ENCODE assay signal across 15 cellular contexts in the genomic region with DNA sequence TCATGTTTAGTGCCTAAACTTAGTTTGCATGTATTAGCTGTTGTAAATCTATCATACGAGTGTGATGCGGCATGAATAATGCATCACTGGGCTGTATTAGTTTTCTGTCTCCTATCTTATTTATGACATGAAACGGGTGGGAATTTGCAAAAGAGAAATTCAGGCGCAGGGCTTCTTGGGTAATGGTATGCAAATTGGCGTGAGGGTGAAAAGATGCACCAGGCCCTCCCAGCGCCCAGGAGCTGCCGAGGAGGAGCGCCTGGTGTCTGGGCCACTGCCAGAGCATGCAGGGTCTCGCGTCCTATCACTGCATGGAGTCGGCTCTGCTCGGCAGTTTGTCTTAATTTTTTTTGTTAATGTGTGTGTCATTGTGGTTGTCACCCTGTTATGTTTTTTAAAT.
A peak's percentile ranks its signal among the peaks of the same experiment; 100 is the strongest.
DNase-seq lines count a peak whose midpoint lies in the region; ATAC-seq and TF ChIP-seq lines count a peak whose summit lies in the region.
"Had no signal": no experiment of that assay in that cellular context is flagged by ENCODE, and none has a peak within 500 bp of the region (broad histone marks: within the 10 kb centered on the region; RNA-seq: fewer than 3 reads in every experiment).

No MANE protein-coding gene starts in this region.

- CTCF ChIA-PET in activated B cell treated with CpG ODN at 0.5 μM for 24 hours (lab: Charles Lee) = interaction anchor here (1.5 kb wide), 1 partner anchor 11 kb away, joined by 4 read pairs; no protein-coding TSS in a partner anchor

- H3K27me3 Mint-ChIP-seq in activated B cell treated with CpG ODN at 0.5 μM for 24 hours = no peaks in the 10 kb centered on the region
- peaks cover 6% of the 10 kb centered on the region for H3K27me3 Mint-ChIP-seq in neural progenitor cell (ENCODE audit: insufficient read depth, low read depth)

- H3K9ac ChIP-seq in BLaER1 (peak overlapping the region; percentile 56), neural progenitor cell (no peak overlapping the region)

- ATAC-seq in activated B cell treated with CpG ODN at 0.5 μM for 24 hours (ENCODE audit: low read depth) = peak; percentile 21
- ATAC-seq in GM21515 (IDR thresholded peaks at IDR 0.05; ENCODE audit: unreplicated experiment) = no peak

- POLR2A ChIA-PET in activated B cell treated with CpG ODN at 0.5 μM for 24 hours (lab: Charles Lee) = no interaction called here

- H3K27me3 ChIP-seq in BLaER1 (no peaks in the 10 kb centered on the region), neural progenitor cell (no peaks in the 10 kb centered on the region)

- no peaks in the 10 kb centered on the region for H3K9me3 Mint-ChIP-seq in activated B cell treated with CpG ODN at 0.5 μM for 24 hours
- H3K9me3 Mint-ChIP-seq in neural progenitor cell = no peaks in the 10 kb centered on the region
- H3K9me3 Mint-ChIP-seq: T-helper 1 cell treated with Interleukin-12 subunit alpha and Interleukin-12 subunit beta and Interleukin-4 antibody, amounts not matched to agents 30 μg/mL and 1 μg/mL, for 36 hours had no signal

- H3K36me3 Mint-ChIP-seq in activated B cell treated with CpG ODN at 0.5 μM for 24 hours (ENCODE audit: low read depth) (no peaks in the 10 kb centered on the region), neural progenitor cell (peaks cover 6% of the 10 kb centered on the region)

- H3K27ac ChIP-seq in BLaER1 (peak overlapping the region; percentile 88), neural progenitor cell (no peak overlapping the region)
- H3K27ac ChIP-seq: C4-2B, HL-60 had no signal

- peak; percentile 48 for DNase-seq in NCI-H1048 (lab: John Stamatoyannopoulos, UW)
- no peak for DNase-seq in activated B cell treated with CpG ODN at 0.5 μM for 24 hours
- no peak for DNase-seq in neural progenitor cell (ENCODE audit: low spot score)
- DNase-seq in cerebellar cortex (ENCODE audit: low spot score) = no peak
- no peak for DNase-seq in HuH-7 (ENCODE audit: low spot score)
- DNase-seq: Caco-2, KG1, NCI-H187 treated with DMSO at 0.1 percent for 48 hours, NCI-H510A, OCI-M1 had no signal

- H3K4me3 Mint-ChIP-seq in activated B cell treated with CpG ODN at 0.5 μM for 24 hours (no peak overlapping the region), neural progenitor cell (peak overlapping the region; percentile 1)
- H3K4me3 Mint-ChIP-seq: T-helper 1 cell treated with Interleukin-12 subunit alpha and Interleukin-12 subunit beta and Interleukin-4 antibody, amounts not matched to agents 30 μg/mL and 1 μg/mL, for 36 hours had no signal

- H3K9me3 ChIP-seq in BLaER1 = no peaks in the 10 kb centered on the region
- H3K9me3 ChIP-seq in neural progenitor cell (ENCODE audit: low read depth) = no peaks in the 10 kb centered on the region
- H3K9me3 ChIP-seq: Caco-2 had no signal

- no peak overlapping the region for H2AFZ ChIP-seq in neural progenitor cell (replicated peaks)

- peaks cover 5% of the 10 kb centered on the region for H3F3A ChIP-seq in neural progenitor cell (ENCODE audit: low read depth)

- peaks cover 14% of the 10 kb centered on the region; the same call in 1 of the 2 replicates for H3K36me3 ChIP-seq in BLaER1
- H3K36me3 ChIP-seq in neural progenitor cell = no peaks in the 10 kb centered on the region

- H3K4me3 ChIP-seq in BLaER1 (peak overlapping the region; percentile 36), neural progenitor cell (no peak overlapping the region)

- intact Hi-C loops in activated B cell treated with CpG ODN at 0.5 μM for 24 hours (cut with micrococcal nuclease) = no loop called here

- TF ChIP-seq CTCF in activated B cell treated with CpG ODN at 0.5 μM for 24 hours (IDR thresholded peaks at IDR 0.05) (no peak), neural progenitor cell (IDR thresholded peaks at IDR 0.05) (no peak)

- H3K4me1 ChIP-seq in BLaER1 (peaks cover 83% of the 10 kb centered on the region), neural progenitor cell (peaks cover 28% of the 10 kb centered on the region)
- H3K4me1 ChIP-seq: Caco-2 had no signal

- H3K4me2 ChIP-seq in BLaER1 (peak overlapping the region; percentile 88), neural progenitor cell (peak overlapping the region; percentile 41)

- no peaks in the 10 kb centered on the region for H3K79me2 ChIP-seq in neural progenitor cell (ENCODE audit: low read depth)

- H3K27ac Mint-ChIP-seq in activated B cell treated with CpG ODN at 0.5 μM for 24 hours = peak overlapping the region; percentile 19
- peak overlapping the region; percentile 30 for H3K27ac Mint-ChIP-seq in neural progenitor cell
- H3K27ac Mint-ChIP-seq: T-helper 1 cell treated with Interleukin-12 subunit alpha and Interleukin-12 subunit beta and Interleukin-4 antibody, amounts not matched to agents 30 μg/mL and 1 μg/mL, for 36 hours had no signal

- H3K4me1 Mint-ChIP-seq in activated B cell treated with CpG ODN at 0.5 μM for 24 hours (peaks cover 11% of the 10 kb centered on the region), neural progenitor cell (peaks cover 66% of the 10 kb centered on the region)

- H4K20me1 ChIP-seq in BLaER1 = no peaks in the 10 kb centered on the region
- peaks cover 29% of the 10 kb centered on the region for H4K20me1 ChIP-seq in neural progenitor cell (ENCODE audit: low read depth)
